ENCODE assay signal across 25 cellular contexts in the genomic region with DNA sequence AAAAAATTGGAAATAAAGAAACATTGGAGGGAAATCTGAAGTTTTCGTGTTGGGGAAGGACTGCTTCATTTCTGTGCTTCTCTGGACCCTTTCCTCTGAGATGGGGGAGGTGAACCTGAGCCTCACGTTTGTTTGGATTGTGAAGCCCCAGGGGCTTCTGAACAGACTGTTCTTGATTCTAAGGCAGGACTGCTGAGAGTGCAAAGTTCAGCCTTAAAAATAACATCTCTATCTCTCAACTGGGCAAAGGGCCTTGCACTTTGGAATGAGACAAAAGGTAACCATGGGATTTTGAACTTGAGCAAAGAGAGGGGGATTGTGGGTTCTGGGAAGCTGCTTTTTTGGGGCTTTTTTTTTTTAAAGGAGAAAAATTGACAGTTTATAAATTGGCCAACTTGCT. TPM values are rescaled to one million over a fixed set of nuclear protein-coding genes. Genes with fewer than 3 reads are reported as not detected.
"Had no signal": no experiment of that assay in that cellular context is flagged by ENCODE, and none has a peak within 500 bp of the region (broad histone marks: within the 10 kb centered on the region; RNA-seq: fewer than 3 reads in every experiment).

No MANE protein-coding gene starts in this region.

- ATAC-seq: activated naive CD4-positive, alpha-beta T cell treated with anti-CD3 and anti-CD28 coated beads, Interleukin-2, amount 50 U/mL, for 72 hours; activated T-helper 17 cell treated with anti-CD3 and anti-CD28 coated beads, Interleukin-2, amount 50 U/mL, for 72 hours; WTC11 had no signal

- DNase-seq: activated CD8-positive, alpha-beta memory T cell treated with anti-CD3 and anti-CD28 coated beads for 24 hours; activated CD8-positive, alpha-beta memory T cell treated with anti-CD3 and anti-CD28 coated beads, Interleukin-2, amount 50 U/mL, for 4 hours; activated T-cell treated with anti-CD3 and anti-CD28 coated beads, Interleukin-2, amount 50 U/mL, for 24 hours; cerebellar nuclear complex; cortex of kidney; immature natural killer cell; kidney glomerular epithelial cell; mesenchymal stem cell; nucleus accumbens; posterior cingulate gyrus; stimulated activated CD4-positive, alpha-beta T cell treated with anti-CD3 and anti-CD28 coated beads, Interleukin-1b, Interleukin-23, amount 100 ng/mL, for 48 hours; substantia nigra; T-helper 9 cell had no signal

- H3K9me3 Mint-ChIP-seq: immature natural killer cell had no signal

- H3K4me1 ChIP-seq: breast epithelium had no signal

- H3K27me3 ChIP-seq: breast epithelium, tibial nerve had no signal

- H3K36me3 Mint-ChIP-seq: immature natural killer cell, WTC11 had no signal

- H3K4me3 ChIP-seq: breast epithelium, tibial nerve had no signal

- H3K27ac ChIP-seq: breast epithelium, epithelial cell of prostate, tibial nerve had no signal

- H3K27ac Mint-ChIP-seq: activated naive CD4-positive, alpha-beta T cell treated with anti-CD3 and anti-CD28 coated beads, Interleukin-2, amount 50 U/mL, for 72 hours; activated T-cell treated with anti-CD3 and anti-CD28 coated beads, Interleukin-2, amount 50 U/mL, for 24 hours; activated T-helper 17 cell treated with anti-CD3 and anti-CD28 coated beads, Interleukin-2, amount 50 U/mL, for 72 hours; immature natural killer cell; stimulated activated naive CD8-positive, alpha-beta T cell treated with anti-CD3 and anti-CD28 coated beads, Interleukin-15, Interleukin-2, amounts not matched to agents 100 ng/mL and 50 ng/mL, for 24 hours; WTC11 had no signal

- H3K9me3 ChIP-seq: breast epithelium, tibial nerve had no signal

- H3K4me3 Mint-ChIP-seq: activated T-cell treated with anti-CD3 and anti-CD28 coated beads, Interleukin-2, amount 50 U/mL, for 24 hours; activated T-helper 17 cell treated with anti-CD3 and anti-CD28 coated beads, Interleukin-2, amount 50 U/mL, for 72 hours; immature natural killer cell; nephron; stimulated activated naive CD8-positive, alpha-beta T cell treated with anti-CD3 and anti-CD28 coated beads, Interleukin-15, Interleukin-2, amounts not matched to agents 100 ng/mL and 50 ng/mL, for 24 hours; WTC11 had no signal

- H3K4me1 Mint-ChIP-seq: WTC11 had no signal

- H3K36me3 ChIP-seq: breast epithelium, tibial nerve had no signal

RNA-seq across cellular contexts. Expression of a gene that starts 45.0 kb away (rescaled TPM):
- total RNA-seq: activated naive CD4-positive, alpha-beta T cell treated with anti-CD3 and anti-CD28 coated beads, Interleukin-2, amount 50 U/mL, for 72 hours; astrocyte; fibroblast of villous mesenchyme; lower leg skin; mononuclear cell; WTC11 had no signal
- polyA plus RNA-seq: immature natural killer cell had no signal
